9 cellular contexts compared by ENCODE assay signal in genomic region chr7:43758029-43758860, GRCh38. TPM values are rescaled to one million over a fixed set of nuclear protein-coding genes. Genes with fewer than 3 reads are reported as not detected.
A peak's percentile ranks its signal among the peaks of the same experiment; 100 is the strongest.
DNase-seq lines count a peak whose midpoint lies in the region; ATAC-seq, FAIRE-seq and TF ChIP-seq lines count a peak whose summit lies in the region.
"Had no signal": no experiment of that assay in that cellular context is flagged by ENCODE, and none has a peak within 500 bp of the region (broad histone marks: within the 10 kb centered on the region; RNA-seq: fewer than 3 reads in every experiment).

Gene BLVRA, plus strand, starts transcription at chr7:43758680. Its CDS starts 12,479 bp downstream, at chr7:43771159.

- peak within 1 kb of the TSS; percentile 87 for H3K4me3 Mint-ChIP-seq in activated naive CD4-positive, alpha-beta T cell treated with anti-CD3 and anti-CD28 coated beads, Interleukin-2, amount 50 U/mL, for 24 hours

- H3K27me3 Mint-ChIP-seq in activated naive CD4-positive, alpha-beta T cell treated with anti-CD3 and anti-CD28 coated beads, Interleukin-2, amount 50 U/mL, for 24 hours, result no peaks in the 10 kb centered on the region

- no peaks in the 10 kb centered on the region for H3K9me3 Mint-ChIP-seq in activated naive CD4-positive, alpha-beta T cell treated with anti-CD3 and anti-CD28 coated beads, Interleukin-2, amount 50 U/mL, for 24 hours

- no peaks in the 10 kb centered on the region for H3K36me3 ChIP-seq in BE2C
- no peaks in the 10 kb centered on the region for H3K36me3 ChIP-seq in pancreas
- no peaks in the 10 kb centered on the region for H3K36me3 ChIP-seq in tibial artery

- FAIRE-seq in pancreas (lab: Jason Lieb, UNC), result no peak
- FAIRE-seq: endometrium had no signal

- DNase-seq in BE2C, result peak; percentile 81
- DNase-seq in SK-N-DZ (ENCODE audit: low spot score), result peak; percentile 61
- peak in 41 of 42 donors; percentile 15 to 85 (median 66) for DNase-seq in head of caudate nucleus
- DNase-seq in pancreas, result peak; percentile 66 to 89 (median 76)
- DNase-seq in tibial artery, result peak; percentile 62 to 86

- H3K27me3 ChIP-seq in BE2C, result no peaks in the 10 kb centered on the region
- no peaks in the 10 kb centered on the region for H3K27me3 ChIP-seq in pancreas
- no peaks in the 10 kb centered on the region for H3K27me3 ChIP-seq in tibial artery

- in situ Hi-C loops in GM18951 (cut with MboI; ENCODE audit: low sequenced_read_pairs, unreplicated experiment), result no loop called here

- peak; percentile 43 for TF ChIP-seq POLR2A in GM18951 (IDR thresholded peaks at IDR 0.05; ENCODE audit: extremely low read depth, insufficient read depth, insufficient read length)

- H3K27ac Mint-ChIP-seq in activated naive CD4-positive, alpha-beta T cell treated with anti-CD3 and anti-CD28 coated beads, Interleukin-2, amount 50 U/mL, for 24 hours, result peak within 1 kb of the TSS; percentile 71

- WGBS in pancreas, 2 donors, result 2% methylated on average over 27 to 72 of the region's 72 CpGs

- H3K4me1 ChIP-seq in BE2C (peaks cover 15% of the 10 kb centered on the region), pancreas (peaks cover 0 to 6% (median 0%) of the 10 kb centered on the region in 3 donors), tibial artery (peaks cover 0 to 13% (median 2%) of the 10 kb centered on the region in 4 donors)

- H3K9me3 ChIP-seq in BE2C (no peaks in the 10 kb centered on the region), pancreas (no peaks in the 10 kb centered on the region), tibial artery (no peaks in the 10 kb centered on the region)

- H3K27ac ChIP-seq in pancreas, result peak within 1 kb of the TSS in 3 of 4 donors; percentile 60 to 71 (median 65)
- H3K27ac ChIP-seq in tibial artery, result peak within 1 kb of the TSS; percentile 77 to 80

- peaks cover 39% of the 10 kb centered on the region for H3K4me1 Mint-ChIP-seq in activated naive CD4-positive, alpha-beta T cell treated with anti-CD3 and anti-CD28 coated beads, Interleukin-2, amount 50 U/mL, for 24 hours

- intact Hi-C loops in head of caudate nucleus (cut with DNase I), result no loop called here
- intact Hi-C loops in pancreas (cut with DNase I), result no loop called here
- intact Hi-C loops in tibial artery (cut with DNase I; ENCODE audit: low total_unique reads), result no loop called here

- ATAC-seq in HG03175 (IDR thresholded peaks at IDR 0.05; ENCODE audit: unreplicated experiment) (peak; percentile 67), pancreas (peak; percentile 85 to 93 (median 92))

- TF ChIP-seq CTCF in BE2C (IDR thresholded peaks at IDR 0.05; ENCODE audit: low read depth, low read length) (no peak), pancreas (IDR thresholded peaks at IDR 0.05) (no peak), tibial artery (IDR thresholded peaks at IDR 0.05) (no peak)

- H3K4me3 ChIP-seq in BE2C (ENCODE audit: low read depth, low read length) (peak within 1 kb of the TSS; percentile 69), pancreas (peak within 1 kb of the TSS; percentile 77 to 90 (median 82)), tibial artery (peak within 1 kb of the TSS; percentile 72 to 78)

- no peaks in the 10 kb centered on the region for H3K36me3 Mint-ChIP-seq in activated naive CD4-positive, alpha-beta T cell treated with anti-CD3 and anti-CD28 coated beads, Interleukin-2, amount 50 U/mL, for 24 hours

RNA-seq across cellular contexts. Expression of gene BLVRA, which starts in this region (rescaled TPM):
- polyA plus RNA-seq in BE2C (2012; ENCODE audit: insufficient read depth, insufficient read length, low read depth), result 79.1 TPM
- polyA plus RNA-seq in SK-N-DZ (2014; cell fraction: cytosol; rRNA removed), result 49.3 and 52.1 TPM in 2 replicates
- 27.8 and 41.1 TPM in 2 replicates for polyA plus RNA-seq in SK-N-DZ (2014; cell fraction: nucleus; rRNA removed)
- 10 to 100 TPM; 12.4 to 21.3 (median 15.4) TPM for total RNA-seq in pancreas
- 10 to 100 TPM; 19.0 to 31.6 TPM for polyA plus RNA-seq in pancreas

Comparison
In these comparisons a context has a peak if more than half of its experiments do, and no peak if none do; other contexts are left out.
1. Peak in every context shown above with its lines: DNase-seq, ATAC-seq, H3K4me3 ChIP-seq and H3K27ac ChIP-seq.